Comparison of ENCODE assay signal across 30 cellular contexts in genomic region chr4:78417603-78418002, GRCh38.
DNase-seq lines count a peak whose midpoint lies in the region; ATAC-seq and TF ChIP-seq lines count a peak whose summit lies in the region.
"Had no signal": no experiment of that assay in that cellular context is flagged by ENCODE, and none has a peak within 500 bp of the region (broad histone marks: within the 10 kb centered on the region; RNA-seq: fewer than 3 reads in every experiment).

No MANE protein-coding gene starts in this region.

- TF ChIP-seq CTCF in GM23338 (conservative IDR thresholded peaks at IDR 0.05; ENCODE audit: low read depth in 2 of 2): no peak
- no peak for TF ChIP-seq CTCF in epithelial cell of esophagus (IDR thresholded peaks at IDR 0.05; ENCODE audit: insufficient read depth, low read depth, low read length, missing control alignments)

- H3K23ac ChIP-seq in mesendoderm (ENCODE audit: low read length): no peak overlapping the region

- no peak overlapping the region for H4K5ac ChIP-seq in mesendoderm (ENCODE audit: low read length)

- peaks cover 13% of the 10 kb centered on the region; the same call in 1 of the 2 replicates for H3K4me1 ChIP-seq in GM23338 (ENCODE audit: insufficient read depth)
- no peaks in the 10 kb centered on the region for H3K4me1 ChIP-seq in mesendoderm (ENCODE audit: control insufficient read depth, low read depth, low read length)
- H3K4me1 ChIP-seq: right atrium auricular region, vagina had no signal

- H3K27ac ChIP-seq in GM23338 (ENCODE audit: low read depth) (peak overlapping the region; percentile 12; the same call in 1 of the 2 replicates), mesendoderm (ENCODE audit: low read depth, low read length) (no peak overlapping the region)
- H3K27ac ChIP-seq: KMS-11, ovary, right atrium auricular region, thoracic aorta, vagina, WERI-Rb-1 had no signal

- no peak overlapping the region for H3K4me3 ChIP-seq in GM23338
- no peak overlapping the region for H3K4me3 ChIP-seq in epithelial cell of esophagus (ENCODE audit: low read length)
- H3K4me3 ChIP-seq in mesendoderm (ENCODE audit: low read length): no peak overlapping the region
- H3K4me3 ChIP-seq: ovary, right atrium auricular region, thoracic aorta, vagina had no signal

- H3K27ac Mint-ChIP-seq in GM23338: peak overlapping the region; percentile 71
- H3K27ac Mint-ChIP-seq: activated CD4-positive, alpha-beta T cell treated with anti-CD3 and anti-CD28 coated beads, Interleukin-2, amount 10 ng/mL, durations not matched to agents 24 days and 14 days; activated naive CD8-positive, alpha-beta T cell; CD4-positive, alpha-beta T cell; natural killer cell treated with Interleukin-12 subunit alpha and Interleukin-12 subunit beta and Interleukin-15 and Interleukin-18, amount 100 ng/mL, for 72 hours had no signal

- peaks cover 4% of the 10 kb centered on the region; the same call in 1 of the 2 replicates for H4K20me1 ChIP-seq in GM23338 (replicated peaks; ENCODE audit: insufficient read depth)

- H3F3A ChIP-seq in GM23338 (replicated peaks; ENCODE audit: low read depth): no peaks in the 10 kb centered on the region

- H3K27me3 ChIP-seq in GM23338 (ENCODE audit: insufficient read depth) (no peaks in the 10 kb centered on the region), mesendoderm (ENCODE audit: insufficient read depth, low read length, poor library complexity) (no peaks in the 10 kb centered on the region)
- H3K27me3 ChIP-seq: ovary, right atrium auricular region, vagina had no signal

- no peak overlapping the region for H3K4me3 Mint-ChIP-seq in GM23338
- H3K4me3 Mint-ChIP-seq: activated CD4-positive, alpha-beta T cell treated with anti-CD3 and anti-CD28 coated beads, Interleukin-2, amount 10 ng/mL, durations not matched to agents 24 days and 14 days; activated naive CD8-positive, alpha-beta T cell; CD4-positive, alpha-beta T cell; natural killer cell treated with Interleukin-12 subunit alpha and Interleukin-12 subunit beta and Interleukin-15 and Interleukin-18, amount 100 ng/mL, for 72 hours had no signal

- no peak overlapping the region for H2AK5ac ChIP-seq in mesendoderm (ENCODE audit: low read length)

- peaks cover 66% of the 10 kb centered on the region for H3K36me3 Mint-ChIP-seq in GM23338 (ENCODE audit: low read depth)
- H3K36me3 Mint-ChIP-seq: activated naive CD8-positive, alpha-beta T cell; natural killer cell treated with Interleukin-12 subunit alpha and Interleukin-12 subunit beta and Interleukin-15 and Interleukin-18, amount 100 ng/mL, for 72 hours had no signal

- peak; percentile 87 for ATAC-seq in GM23338
- no peak for ATAC-seq in GM18502 (IDR thresholded peaks at IDR 0.05; ENCODE audit: poor library complexity, unreplicated experiment)
- ATAC-seq in HG02610 (IDR thresholded peaks at IDR 0.05; ENCODE audit: unreplicated experiment): no peak
- ATAC-seq: natural killer cell treated with Interleukin-12 subunit alpha and Interleukin-12 subunit beta and Interleukin-15 and Interleukin-18, amount 100 ng/mL, for 72 hours had no signal

- H3K18ac ChIP-seq in mesendoderm (ENCODE audit: low read length): no peak overlapping the region

- H2BK120ac ChIP-seq in mesendoderm (ENCODE audit: low read depth, low read length): no peak overlapping the region

- no peaks in the 10 kb centered on the region for H3K79me1 ChIP-seq in mesendoderm (ENCODE audit: low read length)

- H3K4me2 ChIP-seq in GM23338 (no peak overlapping the region), mesendoderm (ENCODE audit: low read length) (no peak overlapping the region)
- H3K4me2 ChIP-seq: KMS-11 had no signal

- peaks cover 6% of the 10 kb centered on the region for H3K27me3 Mint-ChIP-seq in GM23338 (ENCODE audit: insufficient read depth, low read depth, poor library complexity)

- H3K4ac ChIP-seq in mesendoderm (ENCODE audit: low read depth, low read length): no peak overlapping the region

- H4K8ac ChIP-seq in mesendoderm (ENCODE audit: low read depth, low read length): no peak overlapping the region

- H3K36me3 ChIP-seq in GM23338 (ENCODE audit: insufficient read depth): peaks cover 33% of the 10 kb centered on the region
- peaks cover 4% of the 10 kb centered on the region for H3K36me3 ChIP-seq in mesendoderm (ENCODE audit: control insufficient read depth, insufficient read depth, low read length)
- H3K36me3 ChIP-seq: ovary, right atrium auricular region, thoracic aorta, vagina, WERI-Rb-1 had no signal

- 0 out of 2 replicates have a peak, but pooled peaks cover 4% of the 10 kb centered on the region for H3K9me2 ChIP-seq in GM23338 (ENCODE audit: insufficient read depth)

- no peak overlapping the region for H2AFZ ChIP-seq in GM23338

- no peaks in the 10 kb centered on the region for H3K79me2 ChIP-seq in GM23338 (replicated peaks; ENCODE audit: insufficient read depth)
- H3K79me2 ChIP-seq in mesendoderm (ENCODE audit: control insufficient read depth, insufficient read depth, low read length): no peaks in the 10 kb centered on the region

- WGBS in mesendoderm (ENCODE audit: extremely low coverage, insufficient coverage, low lambda C conversion rate): no CpG with 5 or more reads among the region's 2 CpGs

- DNase-seq in GM23338 (ENCODE audit: low spot score) (peak; percentile 41), NCI-H69 (lab: John Stamatoyannopoulos, UW) (peak; percentile 50), epithelial cell of esophagus (ENCODE audit: low read depth) (peak; percentile 81), mesendoderm (peak; percentile 57), SIG-M5 (lab: John Stamatoyannopoulos, UW) (no peak), RKO (ENCODE audit: low spot score) (no peak)
- DNase-seq: activated CD4-positive, alpha-beta T cell treated with anti-CD3 and anti-CD28 coated beads, Interleukin-2, amount 10 ng/mL, durations not matched to agents 24 days and 14 days; activated effector memory CD4-positive, alpha-beta T cell treated with Interleukin-2 at 50 U/mL for 16 hours; activated T-cell treated with anti-CD3 and anti-CD28 coated beads, Interleukin-2, amount 50 U/mL, for 1 hour; CD4-positive, alpha-beta T cell; DMS79 treated with DMSO at 0.1 percent for 48 hours; GF-D8; GOT3; MM.1S; NCI-H1417 treated with DMSO at 0.1 percent for 48 hours; NCI-H2081 treated with DMSO at 0.1 percent for 48 hours; NCI-H345; NCI-H748 treated with DMSO at 0.1 percent for 48 hours; ovary; stimulated activated CD4-positive, alpha-beta T cell treated with anti-CD3 and anti-CD28 coated beads, Interleukin-1b, Interleukin-23, amount 100 ng/mL, for 48 hours; stimulated activated naive CD4-positive, alpha-beta T cell treated with Interleukin-2 at 50 U/mL for 16 hours; WERI-Rb-1 had no signal

- no peaks in the 10 kb centered on the region for H3K9me3 Mint-ChIP-seq in GM23338
- H3K9me3 Mint-ChIP-seq: activated CD4-positive, alpha-beta T cell treated with anti-CD3 and anti-CD28 coated beads, Interleukin-2, amount 10 ng/mL, durations not matched to agents 24 days and 14 days; CD4-positive, alpha-beta T cell had no signal

- no peak overlapping the region for H3K56ac ChIP-seq in mesendoderm (ENCODE audit: low read length)

- H2BK5ac ChIP-seq in mesendoderm (ENCODE audit: low read length): no peak overlapping the region

- H3K9ac ChIP-seq in mesendoderm (ENCODE audit: low read length): no peak overlapping the region
- H3K9ac ChIP-seq: KMS-11 had no signal

- no peak overlapping the region for H2BK15ac ChIP-seq in mesendoderm (replicated peaks; ENCODE audit: low read depth)

- H3K4me1 Mint-ChIP-seq in GM23338: peaks cover 20% of the 10 kb centered on the region
- H3K4me1 Mint-ChIP-seq: activated CD4-positive, alpha-beta T cell treated with anti-CD3 and anti-CD28 coated beads, Interleukin-2, amount 10 ng/mL, durations not matched to agents 24 days and 14 days had no signal

TF ChIP-seq in GM23338, 12 proteins besides CTCF, POLR2A, EP300 and RAD21:
- TF ChIP-seq ZNF114 (CRISPR knock-in tag; IDR thresholded peaks at IDR 0.05) (no peak), CREB1 (CRISPR knock-in tag; IDR thresholded peaks at IDR 0.05; ENCODE audit: low read depth) (no peak)

Comparison
In these comparisons a context has a peak if more than half of its experiments do, and no peak if none do; other contexts are left out.
1. DNase-seq: peak in GM23338 (single experiment), NCI-H69 (single experiment), epithelial cell of esophagus (single experiment) and mesendoderm (single experiment); none in SIG-M5 (single experiment) and RKO (single experiment).